8 cellular contexts compared by ENCODE assay signal in genomic region chr15:34239151-34239761, GRCh38. TPM values are rescaled to one million over a fixed set of nuclear protein-coding genes. Genes with fewer than 3 reads are reported as not detected.
DNase-seq lines count a peak whose midpoint lies in the region; ATAC-seq and TF ChIP-seq lines count a peak whose summit lies in the region.

No MANE protein-coding gene starts in this region.

- H3K4me3 Mint-ChIP-seq in MCF 10A (ENCODE audit: unreplicated experiment) = peak overlapping the region; percentile 62
- peak overlapping the region; percentile 45 for H3K4me3 Mint-ChIP-seq in activated T-cell treated with anti-CD3 and anti-CD28 coated beads, Interleukin-2, amount 50 U/mL, for 24 hours
- no peak overlapping the region for H3K4me3 Mint-ChIP-seq in CD8-positive, alpha-beta memory T cell

- H3K27me3 ChIP-seq in breast epithelium = no peaks in the 10 kb centered on the region
- no peaks in the 10 kb centered on the region for H3K27me3 ChIP-seq in CD8-positive, alpha-beta memory T cell (ENCODE audit: insufficient read depth, low read length, poor library complexity, severe bottlenecking)

- H3K9me3 Mint-ChIP-seq in MCF 10A (ENCODE audit: unreplicated experiment) = no peaks in the 10 kb centered on the region
- no peaks in the 10 kb centered on the region for H3K9me3 Mint-ChIP-seq in activated T-cell treated with anti-CD3 and anti-CD28 coated beads, Interleukin-2, amount 50 U/mL, for 24 hours
- H3K9me3 Mint-ChIP-seq in CD8-positive, alpha-beta memory T cell = no peaks in the 10 kb centered on the region

- H3K36me3 Mint-ChIP-seq in MCF 10A (ENCODE audit: insufficient read depth, unreplicated experiment) = peaks cover 23% of the 10 kb centered on the region
- H3K36me3 Mint-ChIP-seq in activated T-cell treated with anti-CD3 and anti-CD28 coated beads, Interleukin-2, amount 50 U/mL, for 24 hours (ENCODE audit: low read depth) = peaks cover 82% of the 10 kb centered on the region
- H3K36me3 Mint-ChIP-seq in CD8-positive, alpha-beta memory T cell = peaks cover 4 to 81% (median 25%) of the 10 kb centered on the region in 3 donors

- no peaks in the 10 kb centered on the region for H3K27me3 Mint-ChIP-seq in MCF 10A (ENCODE audit: insufficient read depth, unreplicated experiment)
- no peaks in the 10 kb centered on the region for H3K27me3 Mint-ChIP-seq in activated T-cell treated with anti-CD3 and anti-CD28 coated beads, Interleukin-2, amount 50 U/mL, for 24 hours
- no peaks in the 10 kb centered on the region for H3K27me3 Mint-ChIP-seq in CD8-positive, alpha-beta memory T cell

- ATAC-seq in sciatic nerve = no peak

- peak overlapping the region; percentile 92 for H3K27ac Mint-ChIP-seq in MCF 10A (ENCODE audit: low read depth, unreplicated experiment)
- H3K27ac Mint-ChIP-seq in activated T-cell treated with anti-CD3 and anti-CD28 coated beads, Interleukin-2, amount 50 U/mL, for 24 hours = peak overlapping the region; percentile 94
- H3K27ac Mint-ChIP-seq in CD8-positive, alpha-beta memory T cell = peak overlapping the region in 2 of 8 donors; percentile 25 to 67

- no peak for TF ChIP-seq CTCF in MCF 10A (IDR thresholded peaks at IDR 0.05; ENCODE audit: unreplicated experiment)
- TF ChIP-seq CTCF in breast epithelium (IDR thresholded peaks at IDR 0.05) = no peak

- TF ChIP-seq POLR2A in breast epithelium (IDR thresholded peaks at IDR 0.05) = no peak

- 83% methylated on average over 4 of the region's 4 CpGs for WGBS in urinary bladder

- POLR2A ChIA-PET in MCF 10A (lab: Yijun Ruan, JAX) = interaction anchor here (0.8 to 5.8 kb wide), 7 partner anchors 11 to 128 kb away, joined by 3 to 31 read pairs (median 7); partner anchors contain the start of genes EMC4 and LPCAT4
- POLR2A ChIA-PET in CD8-positive, alpha-beta memory T cell (lab: Charles Lee) = no interaction called here

- H3K36me3 ChIP-seq in breast epithelium (peaks cover 7% of the 10 kb centered on the region), urinary bladder (ENCODE audit: insufficient read depth) (peaks cover 4% of the 10 kb centered on the region)
- peaks cover 25% of the 10 kb centered on the region for H3K36me3 ChIP-seq in CD8-positive, alpha-beta memory T cell (ENCODE audit: insufficient read depth, low read length)

- TSS peak; percentile 68 for BruUV-seq in MCF 10A (replicated peaks; lab: Mats Ljungman, UMichigan)

- no peak overlapping the region for H3K4me3 ChIP-seq in breast epithelium
- no peak overlapping the region for H3K4me3 ChIP-seq in urinary bladder (ENCODE audit: low read depth, low read length)
- H3K4me3 ChIP-seq in CD8-positive, alpha-beta memory T cell (ENCODE audit: low read length) = no peak overlapping the region

- CTCF ChIA-PET in MCF 10A (lab: Yijun Ruan, JAX) = interaction anchor here (0.6 to 2.2 kb wide), 4 partner anchors 30 to 346 kb away, joined by 3 to 12 read pairs (median 5); partner anchors contain the start of genes KATNBL1 and LPCAT4
- CTCF ChIA-PET in CD8-positive, alpha-beta memory T cell (lab: Charles Lee) = interaction anchor here (1.8 to 4.4 kb wide), 2 partner anchors 104 to 128 kb away, joined by 4 to 59 read pairs; partner anchors contain the start of genes LPCAT4, NOP10 and NUTM1

- H3K4me1 Mint-ChIP-seq in MCF 10A (ENCODE audit: insufficient read depth, unreplicated experiment) = peaks cover 13% of the 10 kb centered on the region
- peaks cover 43% of the 10 kb centered on the region for H3K4me1 Mint-ChIP-seq in activated T-cell treated with anti-CD3 and anti-CD28 coated beads, Interleukin-2, amount 50 U/mL, for 24 hours (ENCODE audit: low read depth)
- H3K4me1 Mint-ChIP-seq in CD8-positive, alpha-beta memory T cell = peaks cover 0 to 2% (median 0%) of the 10 kb centered on the region in 3 donors

- H3K9me3 ChIP-seq in breast epithelium = no peaks in the 10 kb centered on the region
- no peaks in the 10 kb centered on the region for H3K9me3 ChIP-seq in CD8-positive, alpha-beta memory T cell (ENCODE audit: low read length)

- H3K4me1 ChIP-seq in breast epithelium = no peaks in the 10 kb centered on the region
- no peaks in the 10 kb centered on the region for H3K4me1 ChIP-seq in urinary bladder (ENCODE audit: insufficient read depth)
- no peaks in the 10 kb centered on the region for H3K4me1 ChIP-seq in CD8-positive, alpha-beta memory T cell (ENCODE audit: insufficient read depth, low read length)

- intact Hi-C loops in MCF 10A (cut with micrococcal nuclease) = loop anchor here (1.0 kb wide), 1 partner anchor 99 kb away; no protein-coding TSS in a partner anchor
- intact Hi-C loops in breast epithelium (cut with DNase I; ENCODE audit: low total_unique reads) = no loop called here
- intact Hi-C loops in sciatic nerve (cut with DNase I) = no loop called here

- peak; percentile 91 for DNase-seq in MCF 10A (ENCODE audit: unreplicated experiment)
- no peak for DNase-seq in breast epithelium (ENCODE audit: low spot score in 2 of 2)
- DNase-seq in activated T-cell treated with anti-CD3 and anti-CD28 coated beads, Interleukin-2, amount 50 U/mL, for 24 hours = no peak
- peak; percentile 10 for DNase-seq in foreskin melanocyte
- DNase-seq in sciatic nerve (ENCODE audit: low spot score) = no peak
- no peak for DNase-seq in CD8-positive, alpha-beta memory T cell
- DNase-seq in cerebellar cortex (ENCODE audit: low spot score) = no peak

- H3K27ac ChIP-seq in breast epithelium = no peak overlapping the region
- peak overlapping the region; percentile 38 for H3K27ac ChIP-seq in urinary bladder (ENCODE audit: low read depth)
- H3K27ac ChIP-seq in CD8-positive, alpha-beta memory T cell (ENCODE audit: low read depth, low read length) = no peak overlapping the region

RNA-seq across cellular contexts. Expression of gene EMC4, which starts 14.4 kb away (rescaled TPM):
- total RNA-seq in MCF 10A (2022) (115 and 119 TPM in 2 replicates), breast epithelium (100 to 1,000 TPM; 121 to 157 (median 123) TPM), urinary bladder (77.0 TPM), sciatic nerve (73.9 TPM)
- 135 TPM for polyA plus RNA-seq in urinary bladder
- 100 to 1,000 TPM; 115 TPM for total RNA-seq in CD8-positive, alpha-beta memory T cell
- polyA plus RNA-seq in CD8-positive, alpha-beta memory T cell = 199 TPM

RNA-seq across cellular contexts. Expression of gene KATNBL1, which starts 29.4 kb away (rescaled TPM):
- total RNA-seq in MCF 10A (2022) = 38.2 and 47.6 TPM in 2 replicates
- 10 to 100 TPM; 43.7 to 67.6 (median 61.0) TPM for total RNA-seq in breast epithelium
- 143 TPM for total RNA-seq in urinary bladder
- polyA plus RNA-seq in urinary bladder = 15.3 TPM
- 80.7 TPM for total RNA-seq in sciatic nerve
- total RNA-seq in CD8-positive, alpha-beta memory T cell = 10 to 100 TPM; 42.2 to 43.8 TPM
- 29.0 TPM for polyA plus RNA-seq in CD8-positive, alpha-beta memory T cell

Comparison
In these comparisons a context has a peak if more than half of its experiments do, and no peak if none do; other contexts are left out.
1. DNase-seq: peak in MCF 10A (single experiment) and foreskin melanocyte (single experiment); none in breast epithelium (0 of 2), activated T-cell treated with anti-CD3 and anti-CD28 coated beads, Interleukin-2, amount 50 U/mL, for 24 hours (single experiment), sciatic nerve (single experiment), CD8-positive, alpha-beta memory T cell (0 of 5) and cerebellar cortex (single experiment).
2. H3K4me3 Mint-ChIP-seq: peak in MCF 10A (single experiment) and activated T-cell treated with anti-CD3 and anti-CD28 coated beads, Interleukin-2, amount 50 U/mL, for 24 hours (single experiment); none in CD8-positive, alpha-beta memory T cell (0 of 7).